ENCODE assay signal across 8 cellular contexts in the genomic region with DNA sequence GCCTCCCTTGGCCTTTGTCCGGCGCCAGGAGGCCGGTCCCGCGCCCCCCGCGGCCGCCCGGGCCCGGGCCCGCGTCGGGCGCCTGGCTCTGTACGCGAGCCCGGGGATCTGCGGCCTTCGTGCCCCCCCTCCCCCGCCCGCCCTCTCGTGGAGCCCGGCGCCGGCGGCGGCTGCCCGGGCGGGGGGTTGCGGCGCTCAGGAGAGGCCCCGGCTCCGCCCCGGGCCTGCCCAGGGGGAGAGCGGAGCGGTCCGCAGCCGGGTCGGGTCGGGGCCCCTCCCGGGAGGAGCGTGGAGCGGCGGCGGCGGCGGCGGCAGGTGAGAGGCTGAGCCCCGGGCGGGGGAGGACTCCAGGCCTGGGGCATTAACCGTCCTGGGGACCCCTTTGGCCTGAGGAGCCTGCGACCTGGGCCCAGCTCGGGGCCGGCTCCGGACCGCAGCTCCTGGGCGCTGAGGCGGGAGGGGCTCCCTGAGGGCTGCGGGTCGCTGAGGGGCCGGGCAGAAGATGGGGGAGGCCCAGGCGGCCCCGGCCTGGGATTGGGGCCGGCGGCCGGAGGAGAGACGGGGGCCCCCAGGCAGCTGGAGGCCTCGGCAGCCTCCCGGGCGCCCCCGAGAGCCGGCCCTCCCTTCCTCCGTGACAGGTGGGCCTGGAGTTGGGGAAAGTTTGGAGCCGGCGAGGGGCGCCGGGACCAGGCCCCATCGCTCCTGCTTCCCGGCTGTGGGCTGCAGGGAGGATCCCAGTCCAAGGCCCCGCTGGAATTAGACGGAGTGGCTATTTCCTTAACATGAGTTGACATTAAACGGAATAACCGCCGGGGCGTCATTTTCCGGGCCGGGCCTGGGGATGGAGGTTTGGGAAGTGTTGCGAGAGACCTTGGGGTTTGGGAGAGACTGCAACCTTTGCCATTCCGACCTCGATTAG. TPM values are rescaled to one million over a fixed set of nuclear protein-coding genes. Genes with fewer than 3 reads are reported as not detected.
DNase-seq lines count a peak whose midpoint lies in the region; ATAC-seq and TF ChIP-seq lines count a peak whose summit lies in the region.
"Not testable (repeated sequence)": the region's sequence is repeated elsewhere in the genome, so short reads cannot be mapped to it uniquely, and the experiment has no call there.

No MANE protein-coding gene starts in this region.

- H2AFZ ChIP-seq in DND-41 (ENCODE audit: low read depth, low read length): peak overlapping the region; percentile 51; the same call in 1 of the 2 replicates

- not testable (repeated sequence) for H3K36me3 Mint-ChIP-seq in T-helper 17 cell (ENCODE audit: low read depth)
- peaks cover 19% of the 10 kb centered on the region for H3K36me3 Mint-ChIP-seq in activated naive CD8-positive, alpha-beta T cell treated with anti-CD3 and anti-CD28 coated beads, Interleukin-2, amount 50 U/mL, for 24 hours (ENCODE audit: low read depth)
- H3K36me3 Mint-ChIP-seq in naive thymus-derived CD4-positive, alpha-beta T cell: peaks cover 0 to 11% (median 0%) of the 10 kb centered on the region in 5 donors
- peaks cover 6 to 18% of the 10 kb centered on the region in 2 donors for H3K36me3 Mint-ChIP-seq in stimulated activated naive B cell treated with anti-CD40 and anti-IgM and Interleukin-4, amounts not matched to agents 10 μg/mL and 1 μg/mL and 100 μg/mL, for 72 hours

- H3K4me3 Mint-ChIP-seq in T-helper 17 cell: peak overlapping the region; percentile 90
- peak overlapping the region; percentile 94 for H3K4me3 Mint-ChIP-seq in activated naive CD8-positive, alpha-beta T cell treated with anti-CD3 and anti-CD28 coated beads, Interleukin-2, amount 50 U/mL, for 24 hours
- peak overlapping the region; percentile 87 to 95 (median 92) for H3K4me3 Mint-ChIP-seq in naive thymus-derived CD4-positive, alpha-beta T cell
- H3K4me3 Mint-ChIP-seq in stimulated activated naive B cell treated with anti-CD40 and anti-IgM and Interleukin-4, amounts not matched to agents 10 μg/mL and 1 μg/mL and 100 μg/mL, for 72 hours: peak overlapping the region; percentile 84 to 86

- POLR2A ChIA-PET in naive thymus-derived CD4-positive, alpha-beta T cell (lab: Charles Lee): not testable (repeated sequence)

- peak overlapping the region; percentile 77 for H3K9ac ChIP-seq in DND-41 (ENCODE audit: low read depth, low read length)

- H3K36me3 ChIP-seq in DND-41 (ENCODE audit: insufficient read depth, low read length): peaks cover 20% of the 10 kb centered on the region
- not testable (repeated sequence) for H3K36me3 ChIP-seq in naive thymus-derived CD4-positive, alpha-beta T cell (ENCODE audit: control insufficient read depth in 2 of 3, insufficient read depth in 3 of 3, low read length in 3 of 3)

- peaks cover 28% of the 10 kb centered on the region for H3K4me1 ChIP-seq in DND-41 (ENCODE audit: insufficient read depth, low read length)
- H3K4me1 ChIP-seq in naive thymus-derived CD4-positive, alpha-beta T cell (ENCODE audit: control insufficient read depth in 2 of 2, insufficient read depth in 2 of 2, low read length in 2 of 2): not testable (repeated sequence)

- not testable (repeated sequence) for H3K27me3 Mint-ChIP-seq in T-helper 17 cell; activated naive CD8-positive, alpha-beta T cell treated with anti-CD3 and anti-CD28 coated beads, Interleukin-2, amount 50 U/mL, for 24 hours; naive thymus-derived CD4-positive, alpha-beta T cell; stimulated activated naive B cell treated with anti-CD40 and anti-IgM and Interleukin-4, amounts not matched to agents 10 μg/mL and 1 μg/mL and 100 μg/mL, for 72 hours

- CTCF ChIA-PET in naive thymus-derived CD4-positive, alpha-beta T cell (lab: Charles Lee): not testable (repeated sequence)

- H3K4me1 Mint-ChIP-seq in T-helper 17 cell: peaks cover 15% of the 10 kb centered on the region
- H3K4me1 Mint-ChIP-seq in activated naive CD8-positive, alpha-beta T cell treated with anti-CD3 and anti-CD28 coated beads, Interleukin-2, amount 50 U/mL, for 24 hours: peaks cover 38% of the 10 kb centered on the region
- H3K4me1 Mint-ChIP-seq in naive thymus-derived CD4-positive, alpha-beta T cell: peaks cover 23 to 54% (median 44%) of the 10 kb centered on the region in 7 donors
- H3K4me1 Mint-ChIP-seq in stimulated activated naive B cell treated with anti-CD40 and anti-IgM and Interleukin-4, amounts not matched to agents 10 μg/mL and 1 μg/mL and 100 μg/mL, for 72 hours: peaks cover 13 to 34% of the 10 kb centered on the region in 2 donors

- peaks cover 68% of the 10 kb centered on the region for H3K79me2 ChIP-seq in DND-41 (ENCODE audit: insufficient read depth, low read length)

- peak overlapping the region; percentile 69 for H3K4me2 ChIP-seq in DND-41 (ENCODE audit: insufficient read depth, low read length)

- intact Hi-C loops in naive thymus-derived CD4-positive, alpha-beta T cell (cut with micrococcal nuclease): loop anchor here (1.0 to 5.0 kb wide), 5 partner anchors 56 to 1802 kb away; partner anchors contain the start of genes METTL2A (in 2 of the 2), BCAS3 (in 1 of the 2) and MED13 (in 1 of the 2)

- peak overlapping the region; percentile 55 to 64; a peak in 3 of 4 replicates for H3K4me3 ChIP-seq in DND-41 (ENCODE audit: low read depth in 1 of 2, low read length in 2 of 2)
- peak overlapping the region; percentile 53 for H3K4me3 ChIP-seq in naive thymus-derived CD4-positive, alpha-beta T cell (ENCODE audit: low read length)

- not testable (repeated sequence) for H4K20me1 ChIP-seq in DND-41 (ENCODE audit: insufficient read depth, low read length)

- not testable (repeated sequence) for TF ChIP-seq CTCF in DND-41 (IDR thresholded peaks at IDR 0.05; ENCODE audit: borderline replicate concordance, extremely low read depth, low read length, poor library complexity, severe bottlenecking)

- not testable (repeated sequence) for H3K9me3 Mint-ChIP-seq in activated naive CD8-positive, alpha-beta T cell treated with anti-CD3 and anti-CD28 coated beads, Interleukin-2, amount 50 U/mL, for 24 hours; naive thymus-derived CD4-positive, alpha-beta T cell; stimulated activated naive B cell treated with anti-CD40 and anti-IgM and Interleukin-4, amounts not matched to agents 10 μg/mL and 1 μg/mL and 100 μg/mL, for 72 hours

- H3K27ac Mint-ChIP-seq in T-helper 17 cell: peak overlapping the region; percentile 93
- H3K27ac Mint-ChIP-seq in activated naive CD8-positive, alpha-beta T cell treated with anti-CD3 and anti-CD28 coated beads, Interleukin-2, amount 50 U/mL, for 24 hours: peak overlapping the region; percentile 97
- peak overlapping the region; percentile 90 to 98 (median 94) for H3K27ac Mint-ChIP-seq in naive thymus-derived CD4-positive, alpha-beta T cell
- peak overlapping the region; percentile 94 for H3K27ac Mint-ChIP-seq in stimulated activated naive B cell treated with anti-CD40 and anti-IgM and Interleukin-4, amounts not matched to agents 10 μg/mL and 1 μg/mL and 100 μg/mL, for 72 hours

- H3K27ac ChIP-seq in DND-41 (ENCODE audit: low read length): peak overlapping the region; percentile 78
- H3K27ac ChIP-seq in naive thymus-derived CD4-positive, alpha-beta T cell (ENCODE audit: low read depth, low read length): peak overlapping the region; percentile 90

- not testable (repeated sequence) for H3K9me3 ChIP-seq in DND-41 (ENCODE audit: insufficient read depth, low read length, severe bottlenecking); T-helper 17 cell (ENCODE audit: control insufficient read depth, low read length, poor library complexity, severe bottlenecking); naive thymus-derived CD4-positive, alpha-beta T cell (ENCODE audit: control insufficient read depth in 2 of 3, low read length in 3 of 3)

- ATAC-seq in DND-41 (ENCODE audit: insufficient read depth, low read depth) (peak; percentile 35), GM21717 (IDR thresholded peaks at IDR 0.05; ENCODE audit: unreplicated experiment) (peak; percentile 29), T-helper 17 cell (peak; percentile 45)
- peak; percentile 33 for ATAC-seq in activated naive CD8-positive, alpha-beta T cell treated with anti-CD3 and anti-CD28 coated beads, Interleukin-2, amount 50 U/mL, for 24 hours
- peak; percentile 60 for ATAC-seq in naive thymus-derived CD4-positive, alpha-beta T cell
- peak; percentile 36 to 41 for ATAC-seq in stimulated activated naive B cell treated with anti-CD40 and anti-IgM and Interleukin-4, amounts not matched to agents 10 μg/mL and 1 μg/mL and 100 μg/mL, for 72 hours (replicated peaks)

- H3K27me3 ChIP-seq in DND-41 (ENCODE audit: insufficient read depth, low read length, poor library complexity); naive thymus-derived CD4-positive, alpha-beta T cell (ENCODE audit: control insufficient read depth in 2 of 2, insufficient read depth in 2 of 2, low read length in 2 of 2): not testable (repeated sequence)

- DNase-seq in DND-41: peak; percentile 43
- peak; percentile 37 for DNase-seq in HT-29 (ENCODE audit: low spot score)
- DNase-seq in T-helper 17 cell: peak; percentile 42 to 48 (median 42)
- peak; percentile 36 for DNase-seq in activated naive CD8-positive, alpha-beta T cell treated with anti-CD3 and anti-CD28 coated beads, Interleukin-2, amount 50 U/mL, for 24 hours
- DNase-seq in germinal center (ENCODE audit: low spot score): peak; percentile 26
- DNase-seq in naive thymus-derived CD4-positive, alpha-beta T cell: peak in 6 of 9 donors; percentile 10 to 66 (median 50)
- peak; percentile 34 for DNase-seq in stimulated activated naive B cell treated with anti-CD40 and anti-IgM and Interleukin-4, amounts not matched to agents 10 μg/mL and 1 μg/mL and 100 μg/mL, for 72 hours

RNA-seq across cellular contexts. Expression of gene TLK2, which starts 0.6 kb away (rescaled TPM):
- total RNA-seq in HT-29 (2014; rRNA removed; shearing (Covaris generic)): 15.5 and 19.8 TPM in 2 replicates
- total RNA-seq in T-helper 17 cell: 10 to 100 TPM; 49.4 to 68.5 TPM
- total RNA-seq in naive thymus-derived CD4-positive, alpha-beta T cell: 10 to 100 TPM; 48.1 to 84.8 (median 68.6) TPM
- polyA plus RNA-seq in naive thymus-derived CD4-positive, alpha-beta T cell: 10 to 100 TPM in 1 of 2 donors, 1 to 10 TPM in 1; 7.6 to 12.0 TPM

RNA-seq across cellular contexts. Expression of gene METTL2A, which starts 55.5 kb away (rescaled TPM):
- total RNA-seq in HT-29 (2014; rRNA removed; shearing (Covaris generic)): 22.7 and 23.9 TPM in 2 replicates
- total RNA-seq in T-helper 17 cell: 10 to 100 TPM; 10.3 to 10.8 TPM
- total RNA-seq in naive thymus-derived CD4-positive, alpha-beta T cell: 10 to 100 TPM in 4 of 5 experiments, 1 to 10 TPM in 1; 8.8 to 20.9 (median 15.2) TPM
- 10 to 100 TPM; 14.7 to 18.1 TPM for polyA plus RNA-seq in naive thymus-derived CD4-positive, alpha-beta T cell

Comparison
In these comparisons a context has a peak if more than half of its experiments do, and no peak if none do; other contexts are left out.
1. Peak in every context shown above with its lines: DNase-seq, ATAC-seq, H3K4me3 ChIP-seq and H3K27ac ChIP-seq.